In the genomic region with DNA sequence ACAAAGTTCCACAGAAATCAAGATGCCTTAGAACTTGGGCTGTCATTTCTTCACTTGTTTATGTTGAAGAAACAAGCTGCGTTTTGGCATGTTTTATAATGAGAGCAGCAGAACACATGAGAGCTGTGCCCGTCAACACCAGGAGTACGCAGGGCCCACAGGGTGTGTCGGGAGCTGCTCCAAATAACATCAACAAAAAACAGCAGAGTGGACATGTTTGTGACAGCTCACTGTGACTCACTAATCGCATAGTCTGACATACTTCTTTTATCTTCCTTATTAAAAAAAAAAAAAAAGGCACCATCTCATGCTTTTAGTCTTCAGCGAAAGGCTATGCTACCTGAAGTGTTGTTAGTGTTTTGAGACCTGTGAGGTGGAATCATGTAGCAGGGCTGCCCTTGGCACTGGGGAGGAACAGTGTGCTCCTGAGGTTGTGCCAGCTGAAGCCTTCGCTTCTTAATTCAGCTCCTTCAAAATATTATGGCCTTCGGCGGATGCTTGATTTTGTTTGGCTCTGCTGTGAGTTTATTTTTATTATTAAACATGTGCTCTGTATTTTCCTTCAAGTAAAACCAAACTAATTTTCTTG, we compare ENCODE assay signal across 22 cellular contexts. TPM values are rescaled to one million over a fixed set of nuclear protein-coding genes. Genes with fewer than 3 reads are reported as not detected.
DNase-seq lines count a peak whose midpoint lies in the region; ATAC-seq and TF ChIP-seq lines count a peak whose summit lies in the region.
"Had no signal": no experiment of that assay in that cellular context is flagged by ENCODE, and none has a peak within 500 bp of the region (broad histone marks: within the 10 kb centered on the region; RNA-seq: fewer than 3 reads in every experiment).

No MANE protein-coding gene starts in this region.

- DNase-seq in AG20443 (ENCODE audit: low spot score) (peak; percentile 47), MG63 (peak; percentile 54), epithelial cell of prostate (ENCODE audit: low read depth, low spot score) (peak; percentile 66), mucosa of descending colon (no peak), NCI-H2029 treated with DMSO at 0.1 percent for 48 hours (lab: John Stamatoyannopoulos, UW) (no peak), DMS153 treated with DMSO at 0.1 percent for 48 hours (lab: John Stamatoyannopoulos, UW; ENCODE audit: unreplicated experiment) (no peak), left lobe of liver (ENCODE audit: low spot score) (no peak)
- no peak for DNase-seq in central memory CD4-positive, alpha-beta T cell
- DNase-seq: ACHN; activated CD4-positive, alpha-beta T cell treated with anti-CD3 and anti-CD28 coated beads, Interleukin-2, amount 50 U/mL, for 1 hour; activated naive CD8-positive, alpha-beta T cell treated with anti-CD3 and anti-CD28 coated beads for 36 hours; activated T-cell treated with anti-CD3 and anti-CD28 coated beads, Interleukin-2, amount 50 U/mL, for 4 hours; CD4-positive, alpha-beta memory T cell; effector CD4-positive, alpha-beta T cell; GOT3; left ventricle myocardium inferior; natural killer cell; NCI-H2081; NCI-H69; Peyer's patch; psoas muscle; stimulated activated naive CD8-positive, alpha-beta T cell treated with anti-CD3 and anti-CD28 coated beads, Interleukin-15, Interleukin-2, amounts not matched to agents 100 U/mL and 50 U/mL, for 24 hours had no signal

- no peaks in the 10 kb centered on the region for H3K27me3 ChIP-seq in MG63
- H3K27me3 ChIP-seq: Peyer's patch had no signal

- ATAC-seq in mucosa of descending colon (peak; percentile 16), left lobe of liver (no peak)
- ATAC-seq: activated T-cell treated with anti-CD3 and anti-CD28 coated beads, Interleukin-2, amount 50 U/mL, for 4 hours; natural killer cell; psoas muscle; stimulated activated naive CD8-positive, alpha-beta T cell treated with anti-CD3 and anti-CD28 coated beads, Interleukin-15, Interleukin-2, amounts not matched to agents 100 U/mL and 50 U/mL, for 24 hours had no signal

- H3K9me3 ChIP-seq in MG63 (no peaks in the 10 kb centered on the region), mucosa of descending colon (no peaks in the 10 kb centered on the region)
- H3K9me3 ChIP-seq: left ventricle myocardium inferior, Peyer's patch, psoas muscle had no signal

- no peak overlapping the region for H3K27ac ChIP-seq in epithelial cell of prostate
- H3K27ac ChIP-seq: left ventricle myocardium inferior, psoas muscle had no signal

- H3K4me1 ChIP-seq in mucosa of descending colon (ENCODE audit: low read depth), result no peaks in the 10 kb centered on the region
- H3K4me1 ChIP-seq: left ventricle myocardium inferior, Peyer's patch, psoas muscle had no signal

- TF ChIP-seq CTCF in mucosa of descending colon (IDR thresholded peaks at IDR 0.05), result no peak

- H3K36me3 ChIP-seq in MG63 (no peaks in the 10 kb centered on the region), mucosa of descending colon (ENCODE audit: low read depth) (no peaks in the 10 kb centered on the region)

- no peak overlapping the region for H3K4me3 ChIP-seq in MG63
- H3K4me3 ChIP-seq in mucosa of descending colon, result no peak overlapping the region
- H3K4me3 ChIP-seq: left ventricle myocardium inferior, Peyer's patch, psoas muscle had no signal

- intact Hi-C loops in mucosa of descending colon (cut with DNase I, micrococcal nuclease), result no loop called here

RNA-seq across cellular contexts. Expression of a gene that starts 32.8 kb away (rescaled TPM):
- 0.02 and 0.07 TPM in 2 replicates for total RNA-seq in MG63 (2014; rRNA removed; shearing (Covaris generic); ENCODE audit: low replicate concordance)
- total RNA-seq in mucosa of descending colon (10 to 100 TPM in 2 of 3 donors, 1 to 10 TPM in 1; 8.8 to 16.1 (median 14.1) TPM), left lobe of liver (0.28 TPM)

Comparison
In these comparisons a context has a peak if more than half of its experiments do, and no peak if none do; other contexts are left out.
1. DNase-seq: peak in AG20443 (single experiment), MG63 (single experiment) and epithelial cell of prostate (single experiment); none in mucosa of descending colon (0 of 3), NCI-H2029 treated with DMSO at 0.1 percent for 48 hours (single experiment), DMS153 treated with DMSO at 0.1 percent for 48 hours (single experiment), central memory CD4-positive, alpha-beta T cell (single experiment) and left lobe of liver (single experiment).